ENCODE assay signal across 15 cellular contexts in the genomic region with DNA sequence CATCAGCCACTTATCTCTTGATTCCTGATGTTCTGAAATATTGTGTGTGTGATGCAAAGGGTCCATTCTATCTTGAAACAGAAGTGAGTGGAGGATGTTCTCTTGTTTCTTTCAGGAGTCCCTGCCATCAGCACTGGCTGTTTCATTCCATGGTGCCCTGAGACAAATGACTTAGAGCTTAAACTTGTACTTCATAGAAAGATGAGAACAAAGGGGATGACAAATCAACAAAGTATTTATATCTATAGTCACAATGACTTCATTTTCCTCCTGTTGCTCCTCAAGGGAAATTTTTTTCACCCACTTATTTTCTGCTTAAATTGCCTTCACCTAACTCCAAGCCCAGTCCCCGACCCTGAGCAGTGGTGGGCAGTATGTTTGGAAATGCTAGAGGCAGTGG.
DNase-seq lines count a peak whose midpoint lies in the region; ATAC-seq and TF ChIP-seq lines count a peak whose summit lies in the region.
"Had no signal": no experiment of that assay in that cellular context is flagged by ENCODE, and none has a peak within 500 bp of the region (broad histone marks: within the 10 kb centered on the region; RNA-seq: fewer than 3 reads in every experiment).

No MANE protein-coding gene starts in this region.

- CTCF ChIA-PET in PC-9 (lab: Charles Lee), result interaction anchor here (0.6 kb wide), 1 partner anchor 1299 kb away, joined by 3 read pairs; no protein-coding TSS in a partner anchor

- H3K9me2 ChIP-seq in PC-9 (ENCODE audit: insufficient read depth), result no peaks in the 10 kb centered on the region

- H2AFZ ChIP-seq in PC-9, result no peak overlapping the region
- H2AFZ ChIP-seq in osteoblast (ENCODE audit: low read length), result no peak overlapping the region

- H3K27me3 ChIP-seq in PC-9 (ENCODE audit: insufficient read depth, low read depth), result no peaks in the 10 kb centered on the region
- H3K27me3 ChIP-seq in osteoblast (ENCODE audit: insufficient read depth, low read length), result no peaks in the 10 kb centered on the region

- BruUV-seq in PC-9 (replicated peaks; lab: Mats Ljungman, UMichigan), result no TSS peak

- no peak overlapping the region for H3K4me3 ChIP-seq in PC-9
- peak overlapping the region; percentile 4 for H3K4me3 ChIP-seq in osteoblast (ENCODE audit: insufficient read depth, low read length)
- no peak overlapping the region for H3K4me3 ChIP-seq in lower leg skin (ENCODE audit: low read depth, poor library complexity, severe bottlenecking)

- no peak for TF ChIP-seq CTCF in PC-9 (conservative IDR thresholded peaks at IDR 0.05)
- no peak for TF ChIP-seq CTCF in osteoblast (IDR thresholded peaks at IDR 0.05; ENCODE audit: extremely low read depth, low read depth, low read length)
- no peak for TF ChIP-seq CTCF in lower leg skin (IDR thresholded peaks at IDR 0.05)

- H4K20me1 ChIP-seq in PC-9 (ENCODE audit: insufficient read depth) (peaks cover 6% of the 10 kb centered on the region; the same call in 1 of the 2 replicates), osteoblast (ENCODE audit: insufficient read depth, low read length) (no peaks in the 10 kb centered on the region)

- no peaks in the 10 kb centered on the region; the same call in 1 of the 2 replicates for H3K9me3 ChIP-seq in PC-9 (ENCODE audit: insufficient read depth, low read depth)
- H3K9me3 ChIP-seq in osteoblast (ENCODE audit: low read depth, low read length), result no peaks in the 10 kb centered on the region

- H3F3A ChIP-seq in PC-9 (ENCODE audit: insufficient read depth, low read depth), result no peaks in the 10 kb centered on the region; the same call in 1 of the 2 replicates

- POLR2A ChIA-PET in PC-9 (lab: Charles Lee; ENCODE audit: unreplicated experiment), result interaction anchor here (0.7 kb wide), 1 partner anchor 323 kb away, joined by 3 read pairs; no protein-coding TSS in a partner anchor

- no peak for TF ChIP-seq POLR2A in lower leg skin (IDR thresholded peaks at IDR 0.05)

- DNase-seq in EL (peak; percentile 85), PC-9 (peak; percentile 28 to 58), dedifferentiated amniotic fluid mesenchymal stem cell (ENCODE audit: extremely low spot score) (peak; percentile 39), osteoblast (ENCODE audit: insufficient read length, low spot score, missing footprints) (peak; percentile 47), lower leg skin (ENCODE audit: low spot score in 2 of 2) (no peak), Right ventricle myocardium superior (no peak), NCI-H446 treated with DMSO at 0.1 percent for 48 hours (lab: John Stamatoyannopoulos, UW) (no peak), NCI-H187 treated with DMSO at 0.1 percent for 48 hours (lab: John Stamatoyannopoulos, UW) (no peak)
- DNase-seq: activated CD4-positive, alpha-beta memory T cell treated with anti-CD3 and anti-CD28 coated beads, Interleukin-2, amount 10 ng/mL, durations not matched to agents 7 days and 5 days; C1 segment of cervical spinal cord; DMS153; NCI-H748 treated with DMSO at 0.1 percent for 48 hours; substantia nigra had no signal

- no peak for ATAC-seq in Right ventricle myocardium superior (ENCODE audit: poor library complexity)
- ATAC-seq: esophagus mucosa; natural killer cell treated with Interleukin-12 subunit alpha and Interleukin-12 subunit beta and Interleukin-15 and Interleukin-18, amount 100 ng/mL, for 72 hours had no signal

- H3K4me2 ChIP-seq in PC-9, result no peak overlapping the region
- H3K4me2 ChIP-seq in osteoblast (ENCODE audit: insufficient read depth, low read length), result peak overlapping the region; percentile 56

- intact Hi-C loops in PC-9 (cut with micrococcal nuclease; ENCODE audit: unreplicated experiment), result no loop called here
- intact Hi-C loops in lower leg skin (cut with DNase I; ENCODE audit: low total_unique reads), result no loop called here
- intact Hi-C loops in Right ventricle myocardium superior (cut with DNase I), result no loop called here

- H3K4me1 ChIP-seq in PC-9 (replicated peaks; ENCODE audit: insufficient read depth), result peaks cover 8% of the 10 kb centered on the region; the same call in 1 of the 2 replicates
- peaks cover 12% of the 10 kb centered on the region for H3K4me1 ChIP-seq in osteoblast (ENCODE audit: insufficient read depth, low read length)

- WGBS in lower leg skin, 2 donors, result 70 to 93% methylated on average over 1 of the region's 1 CpG

- H3K27ac ChIP-seq in PC-9 (no peak overlapping the region), osteoblast (ENCODE audit: low read depth, low read length) (peak overlapping the region; percentile 73)

- no peaks in the 10 kb centered on the region for H3K79me2 ChIP-seq in PC-9 (ENCODE audit: low read depth)
- no peaks in the 10 kb centered on the region for H3K79me2 ChIP-seq in osteoblast (ENCODE audit: insufficient read depth, low read length)

- H3K36me3 ChIP-seq in PC-9 (ENCODE audit: low read depth) (peaks cover 19% of the 10 kb centered on the region), osteoblast (ENCODE audit: insufficient read depth, low read length) (peaks cover 24% of the 10 kb centered on the region)

Comparison
In these comparisons a context has a peak if more than half of its experiments do, and no peak if none do; other contexts are left out.
1. DNase-seq: peak in EL (single experiment), PC-9 (2 of 2), dedifferentiated amniotic fluid mesenchymal stem cell (single experiment) and osteoblast (single experiment); none in lower leg skin (0 of 2), Right ventricle myocardium superior (single experiment), NCI-H446 treated with DMSO at 0.1 percent for 48 hours (single experiment) and NCI-H187 treated with DMSO at 0.1 percent for 48 hours (single experiment).